Comparison of ENCODE assay signal across 8 cellular contexts in genomic region chr17:58531122-58531521, GRCh38. TPM values are rescaled to one million over a fixed set of nuclear protein-coding genes. Genes with fewer than 3 reads are reported as not detected.
DNase-seq lines count a peak whose midpoint lies in the region; ATAC-seq and TF ChIP-seq lines count a peak whose summit lies in the region.

No MANE protein-coding gene starts in this region.

- POLR2A ChIA-PET in activated CD8-positive, alpha-beta T cell treated with anti-CD3 and anti-CD28 coated beads, Interleukin-2, amount 10 ng/mL, durations not matched to agents 7 days and 5 days (lab: Charles Lee): interaction anchor here (1.4 to 6.7 kb wide), 2 partner anchors 100 kb away, joined by 11 to 46 read pairs; no protein-coding TSS in a partner anchor

- DNase-seq in HFF-Myc (ENCODE audit: extremely low read depth, low read depth) (no peak), germinal center (ENCODE audit: low spot score) (no peak), NCI-H748 (lab: John Stamatoyannopoulos, UW; ENCODE audit: unreplicated experiment) (no peak), DMS 273 (lab: John Stamatoyannopoulos, UW; ENCODE audit: unreplicated experiment) (no peak)
- no peak for DNase-seq in activated CD8-positive, alpha-beta T cell treated with anti-CD3 and anti-CD28 coated beads, Interleukin-2, amount 10 ng/mL, durations not matched to agents 7 days and 5 days

- peak overlapping the region; percentile 21 for H3K4me3 ChIP-seq in HFF-Myc (replicated peaks; ENCODE audit: low read depth, low read length)
- H3K4me3 ChIP-seq in iPS-18a (ENCODE audit: low read length): peak overlapping the region; percentile 71
- no peak overlapping the region for H3K4me3 ChIP-seq in skeletal muscle satellite cell (ENCODE audit: low read length)

- H3K9ac ChIP-seq in iPS-18a (ENCODE audit: low read length): no peak overlapping the region
- no peak overlapping the region for H3K9ac ChIP-seq in skeletal muscle satellite cell (ENCODE audit: low read depth, low read length)

- CTCF ChIA-PET in activated CD8-positive, alpha-beta T cell treated with anti-CD3 and anti-CD28 coated beads, Interleukin-2, amount 10 ng/mL, durations not matched to agents 7 days and 5 days (lab: Charles Lee): no interaction called here

- H3K4me1 ChIP-seq in iPS-18a (ENCODE audit: control insufficient read depth, low read depth, low read length) (peaks cover 6% of the 10 kb centered on the region), skeletal muscle satellite cell (ENCODE audit: control insufficient read depth, insufficient read depth, low read length) (peaks cover 18% of the 10 kb centered on the region)

- no peaks in the 10 kb centered on the region for H3K36me3 ChIP-seq in iPS-18a (ENCODE audit: control insufficient read depth, low read depth, low read length)
- no peaks in the 10 kb centered on the region for H3K36me3 ChIP-seq in skeletal muscle satellite cell (ENCODE audit: insufficient read depth, low read length)

- peak overlapping the region; percentile 35 for H3K4me3 Mint-ChIP-seq in activated CD8-positive, alpha-beta T cell treated with anti-CD3 and anti-CD28 coated beads, Interleukin-2, amount 10 ng/mL, durations not matched to agents 7 days and 5 days

- H3K27ac Mint-ChIP-seq in activated CD8-positive, alpha-beta T cell treated with anti-CD3 and anti-CD28 coated beads, Interleukin-2, amount 10 ng/mL, durations not matched to agents 7 days and 5 days: no peak overlapping the region

- no peak for TF ChIP-seq CTCF in HFF-Myc (IDR thresholded peaks at IDR 0.05; ENCODE audit: low read depth, low read length, missing control alignments)

- H3K27me3 Mint-ChIP-seq in activated CD8-positive, alpha-beta T cell treated with anti-CD3 and anti-CD28 coated beads, Interleukin-2, amount 10 ng/mL, durations not matched to agents 7 days and 5 days (ENCODE audit: low read depth): peaks cover 54% of the 10 kb centered on the region

- no peak overlapping the region for H3K27ac ChIP-seq in iPS-18a (ENCODE audit: low read length)

- H3K9me3 ChIP-seq in iPS-18a (ENCODE audit: control insufficient read depth, low read depth, low read length) (no peaks in the 10 kb centered on the region), skeletal muscle satellite cell (replicated peaks; ENCODE audit: low read length) (no peaks in the 10 kb centered on the region)

- ATAC-seq in activated CD8-positive, alpha-beta T cell treated with anti-CD3 and anti-CD28 coated beads, Interleukin-2, amount 10 ng/mL, durations not matched to agents 7 days and 5 days: no peak
- no peak for ATAC-seq in GM19397 (IDR thresholded peaks at IDR 0.05; ENCODE audit: unreplicated experiment)

- H3K36me3 Mint-ChIP-seq in activated CD8-positive, alpha-beta T cell treated with anti-CD3 and anti-CD28 coated beads, Interleukin-2, amount 10 ng/mL, durations not matched to agents 7 days and 5 days (ENCODE audit: low read depth): no peaks in the 10 kb centered on the region

- peak overlapping the region; percentile 90 for H3K4me2 ChIP-seq in skeletal muscle satellite cell (ENCODE audit: low read length)

- no peaks in the 10 kb centered on the region for H3K9me3 Mint-ChIP-seq in activated CD8-positive, alpha-beta T cell treated with anti-CD3 and anti-CD28 coated beads, Interleukin-2, amount 10 ng/mL, durations not matched to agents 7 days and 5 days (ENCODE audit: insufficient read depth)

- H3K27me3 ChIP-seq in iPS-18a (ENCODE audit: control insufficient read depth, insufficient read depth, low read length): peaks cover 7% of the 10 kb centered on the region
- peaks cover 40% of the 10 kb centered on the region for H3K27me3 ChIP-seq in skeletal muscle satellite cell (ENCODE audit: control insufficient read depth, insufficient read depth, low read length)

- H3K4me1 Mint-ChIP-seq in activated CD8-positive, alpha-beta T cell treated with anti-CD3 and anti-CD28 coated beads, Interleukin-2, amount 10 ng/mL, durations not matched to agents 7 days and 5 days (ENCODE audit: low read depth): peaks cover 16% of the 10 kb centered on the region

RNA-seq across cellular contexts. Expression of gene MTMR4, which starts 16.7 kb away (rescaled TPM):
- total RNA-seq in activated CD8-positive, alpha-beta T cell treated with anti-CD3 and anti-CD28 coated beads, Interleukin-2, amount 10 ng/mL, durations not matched to agents 7 days and 5 days: 10 to 100 TPM; 47.7 to 48.6 TPM
- 40.6 and 46.7 TPM in 2 replicates for total RNA-seq in skeletal muscle satellite cell (2012; rRNA removed)

RNA-seq across cellular contexts. Expression of gene HSF5, which starts 42.9 kb away (rescaled TPM):
- total RNA-seq in activated CD8-positive, alpha-beta T cell treated with anti-CD3 and anti-CD28 coated beads, Interleukin-2, amount 10 ng/mL, durations not matched to agents 7 days and 5 days: under 1 TPM; 0.08 to 0.18 TPM
- total RNA-seq in skeletal muscle satellite cell (2012; rRNA removed): not detected in 2 replicates
